In genomic region chr19:39670998-39671397, GRCh38 we compare ENCODE assay signal across 33 cellular contexts. TPM values are rescaled to one million over a fixed set of nuclear protein-coding genes. Genes with fewer than 3 reads are reported as not detected.
"Had no signal": no experiment of that assay in that cellular context is flagged by ENCODE, and none has a peak within 500 bp of the region (broad histone marks: within the 10 kb centered on the region; RNA-seq: fewer than 3 reads in every experiment).

No MANE protein-coding gene starts in this region.

- ATAC-seq: activated CD4-positive, alpha-beta T cell treated with anti-CD3 and anti-CD28 coated beads for 36 hours; activated T-cell treated with anti-CD3 and anti-CD28 coated beads, Interleukin-2, amount 50 U/mL, for 72 hours had no signal

- H3K4me3 Mint-ChIP-seq: activated CD4-positive, alpha-beta memory T cell treated with anti-CD3 and anti-CD28 coated beads, Interleukin-2, amount 10 ng/mL, durations not matched to agents 7 days and 5 days; activated CD4-positive, alpha-beta T cell treated with anti-CD3 and anti-CD28 coated beads for 36 hours; activated naive CD4-positive, alpha-beta T cell treated with anti-CD3 and anti-CD28 coated beads, Interleukin-2, amount 10 ng/mL, durations not matched to agents 7 days and 5 days; activated naive CD8-positive, alpha-beta T cell treated with anti-CD3 and anti-CD28 coated beads for 36 hours; activated T-cell treated with anti-CD3 and anti-CD28 coated beads, Interleukin-2, amount 50 U/mL, for 72 hours had no signal

- H3K36me3 ChIP-seq: brain microvascular endothelial cell, cardiac muscle cell, MG63, Peyer's patch, SJCRH30 had no signal

- H3K9ac ChIP-seq: SK-N-SH had no signal

- H3K4me2 ChIP-seq: SK-N-SH had no signal

- H3K4me1 ChIP-seq: Peyer's patch, SJCRH30 had no signal

- DNase-seq: activated CD4-positive, alpha-beta memory T cell treated with anti-CD3 and anti-CD28 coated beads, Interleukin-2, amount 10 ng/mL, durations not matched to agents 7 days and 5 days; activated CD4-positive, alpha-beta T cell treated with anti-CD3 and anti-CD28 coated beads for 36 hours; activated CD4-positive, alpha-beta T cell treated with anti-CD3 and anti-CD28 coated beads, Interleukin-2, amount 50 U/mL, for 1 hour; activated CD8-positive, alpha-beta memory T cell treated with anti-CD3 and anti-CD28 coated beads, Interleukin-2, amount 50 U/mL, for 4 hours; activated gamma-delta T cell treated with Interleukin-2 at 50 U/mL for 16 hours; activated naive CD4-positive, alpha-beta T cell treated with anti-CD3 and anti-CD28 coated beads, Interleukin-2, amount 10 ng/mL, durations not matched to agents 7 days and 5 days; activated naive CD8-positive, alpha-beta T cell treated with anti-CD3 and anti-CD28 coated beads for 36 hours; activated T-cell treated with anti-CD3 and anti-CD28 coated beads, Interleukin-2, amount 50 U/mL, for 72 hours; brain microvascular endothelial cell; KG1; MG63; MV-4-11; NCI-H1092 treated with DMSO at 0.1 percent for 48 hours; NCI-H1417 treated with DMSO at 0.1 percent for 48 hours; NCI-H187; NCI-H2081; NCI-H226; NCI-H69; NK-92 treated with Interleukin-12 subunit alpha and Interleukin-12 subunit beta, amount 100 ng/mL, for 24 hours; OCI-M1; Peyer's patch; Right ventricle myocardium superior; SJCRH30; SK-N-SH; T-helper 1 cell had no signal

- H3K27ac ChIP-seq: brain microvascular endothelial cell, cardiac muscle cell, Peyer's patch, RWPE1, SJCRH30, VCaP had no signal

- H3K27me3 ChIP-seq: brain microvascular endothelial cell, cardiac muscle cell, Peyer's patch, SJCRH30 had no signal

- H3K9me3 Mint-ChIP-seq: activated naive CD8-positive, alpha-beta T cell treated with anti-CD3 and anti-CD28 coated beads for 36 hours; activated T-cell treated with anti-CD3 and anti-CD28 coated beads, Interleukin-2, amount 50 U/mL, for 72 hours; activated T-helper 2 cell treated with anti-CD3 and anti-CD28 coated beads, Interferon-gamma antibody, Interleukin-2, Interleukin-4, amounts not matched to agents 10 μg/mL and 5 μg/mL and 100 μg/mL, durations not matched to agents 14 hours and 24 hours and 36 hours had no signal

- H3K9me3 ChIP-seq: MG63, Peyer's patch, SJCRH30, SK-N-SH had no signal

- H3K36me3 Mint-ChIP-seq: activated naive CD4-positive, alpha-beta T cell treated with anti-CD3 and anti-CD28 coated beads, Interleukin-2, amount 10 ng/mL, durations not matched to agents 7 days and 5 days; activated naive CD8-positive, alpha-beta T cell treated with anti-CD3 and anti-CD28 coated beads for 36 hours had no signal

- H3K27ac Mint-ChIP-seq: activated CD4-positive, alpha-beta memory T cell treated with anti-CD3 and anti-CD28 coated beads, Interleukin-2, amount 10 ng/mL, durations not matched to agents 7 days and 5 days; activated CD4-positive, alpha-beta T cell treated with anti-CD3 and anti-CD28 coated beads for 36 hours; activated naive CD4-positive, alpha-beta T cell treated with anti-CD3 and anti-CD28 coated beads, Interleukin-2, amount 10 ng/mL, durations not matched to agents 7 days and 5 days; activated naive CD8-positive, alpha-beta T cell treated with anti-CD3 and anti-CD28 coated beads for 36 hours; activated T-cell treated with anti-CD3 and anti-CD28 coated beads, Interleukin-2, amount 50 U/mL, for 72 hours; activated T-helper 2 cell treated with anti-CD3 and anti-CD28 coated beads, Interferon-gamma antibody, Interleukin-2, Interleukin-4, amounts not matched to agents 10 μg/mL and 5 μg/mL and 100 μg/mL, durations not matched to agents 14 hours and 24 hours and 36 hours had no signal

- H3K4me3 ChIP-seq: cardiac muscle cell, MG63, Peyer's patch, SJCRH30 had no signal

RNA-seq across cellular contexts. Expression of gene LGALS16, which starts 15.3 kb away (rescaled TPM):
- total RNA-seq: activated CD4-positive, alpha-beta memory T cell treated with anti-CD3 and anti-CD28 coated beads, Interleukin-2, amount 10 ng/mL, durations not matched to agents 7 days and 5 days; activated CD4-positive, alpha-beta T cell treated with anti-CD3 and anti-CD28 coated beads for 36 hours; activated naive CD8-positive, alpha-beta T cell treated with anti-CD3 and anti-CD28 coated beads for 36 hours; activated T-cell treated with anti-CD3 and anti-CD28 coated beads, Interleukin-2, amount 50 U/mL, for 72 hours; activated T-helper 2 cell treated with anti-CD3 and anti-CD28 coated beads, Interferon-gamma antibody, Interleukin-2, Interleukin-4, amounts not matched to agents 10 μg/mL and 5 μg/mL and 100 μg/mL, durations not matched to agents 14 hours and 24 hours and 36 hours; cardiac muscle cell; NCI-H460; Peyer's patch; Right ventricle myocardium superior; SJCRH30; T-helper 2 cell treated with Interferon-gamma antibody and Interleukin-4, amounts not matched to agents 100 ng/mL and 5 ng/mL, for 36 hours had no signal
- polyA plus RNA-seq: adipose tissue, cardiac muscle cell, IgD-negative memory B cell, SK-N-SH had no signal

RNA-seq across cellular contexts. Expression of gene LGALS14, which starts 33.3 kb away (rescaled TPM):
- total RNA-seq: activated T-helper 2 cell treated with anti-CD3 and anti-CD28 coated beads, Interferon-gamma antibody, Interleukin-2, Interleukin-4, amounts not matched to agents 10 μg/mL and 5 μg/mL and 100 μg/mL, durations not matched to agents 14 hours and 24 hours and 36 hours; cardiac muscle cell; NCI-H460; Peyer's patch; Right ventricle myocardium superior; SJCRH30; T-helper 2 cell treated with Interferon-gamma antibody and Interleukin-4, amounts not matched to agents 100 ng/mL and 5 ng/mL, for 36 hours had no signal
- polyA plus RNA-seq: adipose tissue, cardiac muscle cell, IgD-negative memory B cell, SK-N-SH had no signal
